8 cellular contexts compared by ENCODE assay signal in the genomic region with DNA sequence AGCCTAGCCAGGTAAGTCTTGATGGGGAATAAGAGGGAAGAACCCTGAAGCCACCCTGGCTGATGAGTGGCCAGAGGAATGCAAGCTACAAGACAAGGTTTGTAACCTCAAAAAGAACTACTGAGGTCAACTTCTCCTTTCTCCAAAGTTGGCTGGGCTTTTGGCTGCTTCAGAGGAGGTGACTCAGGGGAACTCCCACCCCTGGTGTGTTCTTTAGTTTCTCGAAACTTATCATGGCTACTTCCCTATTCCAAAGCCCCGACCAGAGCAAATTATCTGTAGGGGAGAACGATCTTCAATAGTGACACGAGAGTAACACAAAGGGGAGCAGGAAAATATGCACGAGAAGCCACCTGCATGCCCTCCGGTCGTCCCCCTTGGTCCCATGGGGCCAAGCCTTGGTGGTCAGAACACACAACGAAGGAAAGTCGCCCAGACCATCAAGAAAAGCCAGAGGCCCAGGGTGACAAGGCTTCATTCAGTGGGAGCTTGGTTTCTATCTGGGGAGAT. TPM values are rescaled to one million over a fixed set of nuclear protein-coding genes. Genes with fewer than 3 reads are reported as not detected.
DNase-seq lines count a peak whose midpoint lies in the region; ATAC-seq and TF ChIP-seq lines count a peak whose summit lies in the region.

No MANE protein-coding gene starts in this region.

- peak; percentile 47 for DNase-seq in GM13976 (ENCODE audit: low spot score)
- DNase-seq in NB4 (ENCODE audit: low read depth): peak; percentile 97
- DNase-seq in right lobe of liver: no peak
- no peak for DNase-seq in DMS53 treated with DMSO at 0.1 percent for 48 hours (lab: John Stamatoyannopoulos, UW; ENCODE audit: unreplicated experiment)
- no peak for DNase-seq in DMS114 treated with DMSO at 0.1 percent for 48 hours (lab: John Stamatoyannopoulos, UW; ENCODE audit: unreplicated experiment)
- no peak for DNase-seq in Caco-2
- no peak for DNase-seq in NCI-H187 (lab: John Stamatoyannopoulos, UW)

- H3K27me3 Mint-ChIP-seq in Caco-2 (ENCODE audit: insufficient read depth, unreplicated experiment): no peaks in the 10 kb centered on the region

- TF ChIP-seq CTCF in GM13976 (IDR thresholded peaks at IDR 0.05; ENCODE audit: borderline replicate concordance, control extremely low read depth, extremely low read depth, insufficient read depth, missing control alignments) (no peak), NB4 (IDR thresholded peaks at IDR 0.05; ENCODE audit: low read depth, low read length) (no peak), right lobe of liver (IDR thresholded peaks at IDR 0.05) (no peak), Caco-2 (IDR thresholded peaks at IDR 0.05; ENCODE audit: insufficient read depth in 1 of 2, low read depth in 1 of 2, low read length in 1 of 2, severe bottlenecking in 1 of 2, unreplicated experiment in 1 of 2) (no peak)

- H3K4me1 ChIP-seq in right lobe of liver (peaks cover 0 to 30% (median 0%) of the 10 kb centered on the region in 4 donors), Caco-2 (0 out of 2 replicates have a peak, but pooled peaks cover 10% of the 10 kb centered on the region)

- H3K9me3 Mint-ChIP-seq in Caco-2 (ENCODE audit: unreplicated experiment): no peaks in the 10 kb centered on the region

- in situ Hi-C loops in GM13976 (cut with MboI; ENCODE audit: low sequenced_read_pairs, unreplicated experiment): no loop called here

- H3K36me3 ChIP-seq in right lobe of liver (no peaks in the 10 kb centered on the region), Caco-2 (ENCODE audit: control insufficient read depth, insufficient read depth, low read length) (no peaks in the 10 kb centered on the region)

- BruUV-seq in Caco-2 (replicated peaks; lab: Mats Ljungman, UMichigan): no TSS peak

- POLR2A ChIA-PET in Caco-2 (lab: Charles Lee): no interaction called here

- ATAC-seq in GM21737 (IDR thresholded peaks at IDR 0.05; ENCODE audit: unreplicated experiment) (peak; percentile 41), right lobe of liver (peak; percentile 2 to 31 (median 20))

- no peaks in the 10 kb centered on the region for H3K27me3 ChIP-seq in right lobe of liver
- no peaks in the 10 kb centered on the region for H3K27me3 ChIP-seq in Caco-2 (replicated peaks; ENCODE audit: control insufficient read depth, insufficient read depth, low read length)

- no peaks in the 10 kb centered on the region for H3K36me3 Mint-ChIP-seq in Caco-2 (ENCODE audit: insufficient read depth, unreplicated experiment)

- TF ChIP-seq POLR2A in NB4 (IDR thresholded peaks at IDR 0.05; ENCODE audit: extremely low read depth, insufficient read length) (no peak), right lobe of liver (IDR thresholded peaks at IDR 0.05) (no peak)

- H3K4me1 Mint-ChIP-seq in Caco-2 (ENCODE audit: low read depth, unreplicated experiment): peaks cover 11% of the 10 kb centered on the region

- peak overlapping the region in 1 of 3 donors; percentile 43 for H3K27ac ChIP-seq in right lobe of liver

- WGBS in right lobe of liver (ENCODE audit: insufficient coverage, low coverage, low lambda C conversion rate, missing lambda C conversion rate): 54% methylated on average over 7 of the region's 9 CpGs

- H3K9me3 ChIP-seq in right lobe of liver (no peaks in the 10 kb centered on the region), Caco-2 (no peaks in the 10 kb centered on the region)

- no peak overlapping the region for H3K4me3 Mint-ChIP-seq in Caco-2 (ENCODE audit: unreplicated experiment)

- no peak overlapping the region for H3K27ac Mint-ChIP-seq in Caco-2 (ENCODE audit: unreplicated experiment)

- H3K4me3 ChIP-seq in NB4 (ENCODE audit: low read depth, low read length) (no peak overlapping the region), right lobe of liver (no peak overlapping the region), Caco-2 (ENCODE audit: low read depth, low read length) (no peak overlapping the region)

- intact Hi-C loops in right lobe of liver (cut with DNase I): no loop called here
- intact Hi-C loops in Caco-2 (cut with micrococcal nuclease; ENCODE audit: unreplicated experiment): no loop called here

- CTCF ChIA-PET in Caco-2 (lab: Charles Lee): no interaction called here

RNA-seq across cellular contexts. Expression of gene BCL2A1, which starts 6.5 kb away (rescaled TPM):
- total RNA-seq in right lobe of liver: 1 to 10 TPM in 4 of 6 experiments, under 1 TPM in 2; 0.26 to 6.9 (median 1.8) TPM
- total RNA-seq in Caco-2 (2022): not detected in 2 replicates

Comparison
In these comparisons a context has a peak if more than half of its experiments do, and no peak if none do; other contexts are left out.
1. DNase-seq: peak in GM13976 (single experiment) and NB4 (single experiment); none in right lobe of liver (0 of 3), DMS53 treated with DMSO at 0.1 percent for 48 hours (single experiment), DMS114 treated with DMSO at 0.1 percent for 48 hours (single experiment), Caco-2 (0 of 2) and NCI-H187 (0 of 2).